In genomic region chr22:38467904-38468760, GRCh38 we compare ENCODE assay signal across 1 cellular context.
TF ChIP-seq lines count a peak whose summit lies in the region.

Gene KDELR3 (plus strand): TSS chr22:38468096. CDS start chr22:38468234, 138 bp downstream.

TF ChIP-seq in HepG2, 621 proteins besides CTCF, POLR2A, EP300 and RAD21 (continued from another document and continues in another):
- TF ChIP-seq THAP7 (CRISPR knock-in tag; IDR thresholded peaks at IDR 0.05), result 0 out of 2 replicates have a peak, but pooled peaks have one; percentile 53
- peak; percentile 79 for TF ChIP-seq YEATS4 (CRISPR knock-in tag; IDR thresholded peaks at IDR 0.05; ENCODE audit: borderline replicate concordance)
- TF ChIP-seq SALL1 (CRISPR knock-in tag; IDR thresholded peaks at IDR 0.05), result peak; percentile 57
- TF ChIP-seq POLR2G (IDR thresholded peaks at IDR 0.05; ENCODE audit: low read depth, low read length), result peak; percentile 66
- TF ChIP-seq HNF1B (CRISPR knock-in tag; IDR thresholded peaks at IDR 0.05), result no peak
- 0 out of 2 replicates have a peak, but pooled peaks have one; percentile 38 for TF ChIP-seq ZNF430 (CRISPR knock-in tag; IDR thresholded peaks at IDR 0.05)
- no peak for TF ChIP-seq NR2F1 (CRISPR knock-in tag; IDR thresholded peaks at IDR 0.05)
- peak; percentile 71 for TF ChIP-seq PTBP1 (IDR thresholded peaks at IDR 0.05; ENCODE audit: low read depth, low read length, poor library complexity, severe bottlenecking)
- 0 out of 2 replicates have a peak, but pooled peaks have one; percentile 6 for TF ChIP-seq ZNF558 (CRISPR knock-in tag; IDR thresholded peaks at IDR 0.05; ENCODE audit: borderline replicate concordance)
- TF ChIP-seq NR0B2 (CRISPR knock-in tag; IDR thresholded peaks at IDR 0.05), result 0 out of 2 replicates have a peak, but pooled peaks have one; percentile 14
- TF ChIP-seq RBFOX2 (IDR thresholded peaks at IDR 0.05; ENCODE audit: low read depth, low read length), result peak; percentile 75
- 0 out of 2 replicates have a peak, but pooled peaks have one; percentile 12 for TF ChIP-seq ZHX2 (IDR thresholded peaks at IDR 0.05; ENCODE audit: low read depth)
- TF ChIP-seq ZHX2 (CRISPR knock-in tag; IDR thresholded peaks at IDR 0.05; ENCODE audit: borderline replicate concordance), result no peak
- TF ChIP-seq KDM5B (CRISPR knock-in tag; IDR thresholded peaks at IDR 0.05; ENCODE audit: borderline replicate concordance), result peak; percentile 79; the same call in 1 of the 2 replicates
- TF ChIP-seq BCL6 (CRISPR knock-in tag; IDR thresholded peaks at IDR 0.05), result peak; percentile 74
- TF ChIP-seq AKAP8 (CRISPR knock-in tag; IDR thresholded peaks at IDR 0.05), result 0 out of 2 replicates have a peak, but pooled peaks have one; percentile 39
- 0 out of 2 replicates have a peak, but pooled peaks have one; percentile 48 for TF ChIP-seq MEF2D (CRISPR knock-in tag; IDR thresholded peaks at IDR 0.05)
- TF ChIP-seq DMAP1 (CRISPR knock-in tag; IDR thresholded peaks at IDR 0.05), result peak; percentile 28; the same call in 1 of the 2 replicates
- peak; percentile 79 for TF ChIP-seq SRY (CRISPR knock-in tag; IDR thresholded peaks at IDR 0.05)
- TF ChIP-seq ARID4A (CRISPR knock-in tag; IDR thresholded peaks at IDR 0.05; ENCODE audit: borderline replicate concordance), result peak; percentile 42; the same call in 1 of the 2 replicates
- peak; percentile 37; the same call in 1 of the 2 replicates for TF ChIP-seq ZNF605 (CRISPR knock-in tag; IDR thresholded peaks at IDR 0.05)
- no peak for TF ChIP-seq HDAC6 (IDR thresholded peaks at IDR 0.05; ENCODE audit: low read depth, low read length)
- TF ChIP-seq ZNF800 (CRISPR knock-in tag; IDR thresholded peaks at IDR 0.05), result 0 out of 2 replicates have a peak, but pooled peaks have one; percentile 38
- 0 out of 2 replicates have a peak, but pooled peaks have one; percentile 26 for TF ChIP-seq MEIS2 (CRISPR knock-in tag; IDR thresholded peaks at IDR 0.05)
- TF ChIP-seq CENPBD1 (CRISPR knock-in tag; IDR thresholded peaks at IDR 0.05; ENCODE audit: borderline replicate concordance, low read depth), result peak; percentile 72; the same call in 1 of the 2 replicates
- TF ChIP-seq SAP130 (CRISPR knock-in tag; IDR thresholded peaks at IDR 0.05; ENCODE audit: low read depth), result peak; percentile 25
- peak; percentile 69; the same call in 1 of the 2 replicates for TF ChIP-seq ARNT2 (CRISPR knock-in tag; IDR thresholded peaks at IDR 0.05; ENCODE audit: low read depth)
- TF ChIP-seq GABPA (IDR thresholded peaks at IDR 0.05; ENCODE audit: low read depth, low read length), result peak; percentile 24; the same call in 1 of the 2 replicates
- TF ChIP-seq GABPA (CRISPR knock-in tag; IDR thresholded peaks at IDR 0.05; ENCODE audit: low read depth), result no peak
- TF ChIP-seq MXD1 (CRISPR knock-in tag; IDR thresholded peaks at IDR 0.05), result peak; percentile 63; the same call in 1 of the 2 replicates
- TF ChIP-seq HOXA3 (CRISPR knock-in tag; IDR thresholded peaks at IDR 0.05), result peak; percentile 75
- peak in 1 of 2 experiments; percentile 53; a peak in 1 of 4 replicates for TF ChIP-seq HMGXB4 (CRISPR knock-in tag; IDR thresholded peaks at IDR 0.05; ENCODE audit: borderline replicate concordance in 1 of 2, low read depth in 1 of 2)
- TF ChIP-seq ZNF710 (CRISPR knock-in tag; IDR thresholded peaks at IDR 0.05; ENCODE audit: borderline replicate concordance), result no peak
- peak; percentile 47; the same call in 1 of the 2 replicates for TF ChIP-seq KAT7 (CRISPR knock-in tag; IDR thresholded peaks at IDR 0.05; ENCODE audit: borderline replicate concordance)
- no peak for TF ChIP-seq FLYWCH1 (CRISPR knock-in tag; IDR thresholded peaks at IDR 0.05)
- TF ChIP-seq ATF3 (CRISPR knock-in tag; IDR thresholded peaks at IDR 0.05), result 0 out of 2 replicates have a peak, but pooled peaks have one; percentile 14
- no peak for TF ChIP-seq NONO (IDR thresholded peaks at IDR 0.05)
- peak; percentile 62; the same call in 1 of the 2 replicates for TF ChIP-seq NONO (CRISPR knock-in tag; conservative IDR thresholded peaks at IDR 0.05)
